15 cellular contexts compared by ENCODE assay signal in the genomic region with DNA sequence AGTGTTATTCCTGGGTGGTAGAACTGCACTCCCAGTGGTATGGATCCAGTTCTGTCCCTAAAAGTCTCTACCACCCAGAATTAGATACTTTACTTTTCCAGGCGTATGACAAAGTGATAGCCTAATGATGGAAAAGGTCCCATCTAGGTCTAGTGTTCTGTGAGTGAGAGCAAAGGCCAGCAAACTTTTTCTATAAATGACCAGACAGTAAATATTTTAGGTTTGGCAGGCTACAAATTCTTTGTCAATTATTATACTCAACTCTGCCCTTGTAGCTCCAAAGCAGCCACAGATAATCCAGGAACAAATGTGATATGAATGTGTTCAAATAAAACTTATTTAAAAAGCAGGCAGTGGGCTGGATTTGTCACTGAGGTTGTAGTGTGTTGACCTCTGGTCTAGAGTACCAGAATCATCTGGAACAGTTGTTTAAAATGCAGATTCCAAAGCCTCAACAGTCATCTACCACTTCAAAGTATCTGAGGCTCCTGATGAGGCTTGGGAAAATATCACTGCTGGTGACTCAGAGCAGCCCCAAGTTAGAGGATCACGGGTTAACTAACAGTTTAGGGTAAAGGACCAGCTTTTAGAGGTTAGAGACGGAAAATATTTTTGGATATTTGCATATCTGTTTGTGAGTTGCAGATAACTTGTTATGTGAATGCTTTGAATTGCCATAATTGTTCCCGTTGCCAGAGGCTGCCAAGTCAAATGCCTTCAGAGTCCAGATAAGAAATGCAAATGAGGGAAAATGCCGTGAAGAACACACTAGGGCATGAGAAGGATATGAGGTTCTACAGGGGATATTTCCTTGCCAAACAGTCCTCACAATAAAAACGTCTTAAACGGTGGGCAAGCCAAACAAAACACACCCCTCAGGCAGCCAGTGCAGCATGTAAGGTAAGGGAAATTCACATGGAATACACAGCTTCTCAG. TPM values are rescaled to one million over a fixed set of nuclear protein-coding genes. Genes with fewer than 3 reads are reported as not detected.
A peak's percentile ranks its signal among the peaks of the same experiment; 100 is the strongest.
DNase-seq lines count a peak whose midpoint lies in the region; ATAC-seq and TF ChIP-seq lines count a peak whose summit lies in the region.
"Had no signal": no experiment of that assay in that cellular context is flagged by ENCODE, and none has a peak within 500 bp of the region (broad histone marks: within the 10 kb centered on the region; RNA-seq: fewer than 3 reads in every experiment).

No MANE protein-coding gene starts in this region.

- H3K36me3 ChIP-seq in right lobe of liver: no peaks in the 10 kb centered on the region
- H3K36me3 ChIP-seq: uterus had no signal

- H3K36me3 Mint-ChIP-seq in immature natural killer cell: no peaks in the 10 kb centered on the region
- H3K36me3 Mint-ChIP-seq: activated CD4-positive, alpha-beta memory T cell treated with anti-CD3 and anti-CD28 coated beads for 36 hours had no signal

- no peak overlapping the region for H3K27ac Mint-ChIP-seq in immature natural killer cell
- H3K27ac Mint-ChIP-seq: activated CD4-positive, alpha-beta memory T cell treated with anti-CD3 and anti-CD28 coated beads for 36 hours; H9 had no signal

- ATAC-seq in right lobe of liver (peak; percentile 82 to 92 (median 84)), GM21390 (IDR thresholded peaks at IDR 0.05; ENCODE audit: unreplicated experiment) (no peak)

- no peaks in the 10 kb centered on the region for H3K27me3 ChIP-seq in right lobe of liver
- H3K27me3 ChIP-seq: uterus had no signal

- DNase-seq in A172 (ENCODE audit: low spot score): peak; percentile 68
- DNase-seq in LoVo (ENCODE audit: low spot score): peak; percentile 45
- peak; percentile 75 for DNase-seq in choroid plexus epithelial cell (ENCODE audit: low read depth)
- DNase-seq in right lobe of liver: no peak
- DNase-seq in epidermal melanocyte (ENCODE audit: insufficient read length, low spot score): no peak
- DNase-seq in immature natural killer cell: no peak
- DNase-seq in SK-N-DZ (ENCODE audit: low spot score): no peak
- DNase-seq: activated CD4-positive, alpha-beta memory T cell treated with anti-CD3 and anti-CD28 coated beads for 36 hours; anterior cingulate cortex; H9; NCI-H2227 treated with DMSO at 0.1 percent for 48 hours; SW 1271; uterus had no signal

- TF ChIP-seq CTCF in choroid plexus epithelial cell (conservative IDR thresholded peaks at IDR 0.05; ENCODE audit: low read depth, low read length) (no peak), right lobe of liver (IDR thresholded peaks at IDR 0.05) (no peak)

- no peaks in the 10 kb centered on the region for H3K4me1 Mint-ChIP-seq in immature natural killer cell

- no peaks in the 10 kb centered on the region for H3K9me3 Mint-ChIP-seq in immature natural killer cell
- H3K9me3 Mint-ChIP-seq: activated CD4-positive, alpha-beta memory T cell treated with anti-CD3 and anti-CD28 coated beads for 36 hours; H9 had no signal

- peaks cover 0 to 23% (median 0%) of the 10 kb centered on the region in 4 donors for H3K4me1 ChIP-seq in right lobe of liver
- H3K4me1 ChIP-seq: uterus had no signal

- H3K27ac ChIP-seq in right lobe of liver: peak overlapping the region in 2 of 3 donors; percentile 64 to 78
- H3K27ac ChIP-seq: uterus had no signal

- no peaks in the 10 kb centered on the region for H3K9me3 ChIP-seq in right lobe of liver
- H3K9me3 ChIP-seq: uterus had no signal

- H3K27me3 Mint-ChIP-seq in immature natural killer cell (ENCODE audit: low read depth in 3 of 3): peaks cover 0 to 19% (median 0%) of the 10 kb centered on the region in 3 donors

- no peak overlapping the region for H3K4me3 Mint-ChIP-seq in immature natural killer cell
- H3K4me3 Mint-ChIP-seq: activated CD4-positive, alpha-beta memory T cell treated with anti-CD3 and anti-CD28 coated beads for 36 hours; H9 had no signal

- TF ChIP-seq POLR2A in right lobe of liver (IDR thresholded peaks at IDR 0.05): no peak

- H3K4me3 ChIP-seq in choroid plexus epithelial cell (ENCODE audit: low read depth, low read length) (no peak overlapping the region), right lobe of liver (no peak overlapping the region)
- H3K4me3 ChIP-seq: uterus had no signal

- intact Hi-C loops in right lobe of liver (cut with DNase I): no loop called here

- WGBS in right lobe of liver (ENCODE audit: insufficient coverage, low coverage, low lambda C conversion rate, missing lambda C conversion rate): 15% methylated on average over 7 of the region's 7 CpGs

RNA-seq across cellular contexts. Expression of a gene that starts 19.4 kb away (rescaled TPM):
- not detected in 2 replicates for total RNA-seq in A172 (2014; rRNA removed; shearing (Covaris generic))
- total RNA-seq in right lobe of liver: 1 to 10 TPM in 1 of 6 experiments, under 1 TPM in 4, not detected in 1; 0.07 to 1.9 (median 0.22) TPM
- polyA plus RNA-seq in immature natural killer cell: not detected
- polyA plus RNA-seq in SK-N-DZ (2014; cell fraction: cytosol; rRNA removed): not detected in 2 replicates
- not detected in 2 replicates for polyA plus RNA-seq in SK-N-DZ (2014; cell fraction: nucleus; rRNA removed)
- total RNA-seq: activated CD4-positive, alpha-beta memory T cell treated with anti-CD3 and anti-CD28 coated beads for 36 hours; H9; pulmonary artery endothelial cell had no signal

RNA-seq across cellular contexts. Expression of a gene that starts 35.3 kb away (rescaled TPM):
- total RNA-seq in A172 (2014; rRNA removed; shearing (Covaris generic)): 32.5 and 37.1 TPM in 2 replicates
- total RNA-seq in right lobe of liver: 10 to 100 TPM in 5 of 6 experiments, 1 to 10 TPM in 1; 9.5 to 24.7 (median 12.4) TPM
- 10 to 100 TPM; 14.9 to 32.4 (median 27.1) TPM for polyA plus RNA-seq in immature natural killer cell
- 4.3 and 4.7 TPM in 2 replicates for polyA plus RNA-seq in SK-N-DZ (2014; cell fraction: cytosol; rRNA removed)
- polyA plus RNA-seq in SK-N-DZ (2014; cell fraction: nucleus; rRNA removed): 1.0 and 5.2 TPM in 2 replicates

Comparison
In these comparisons a context has a peak if more than half of its experiments do, and no peak if none do; other contexts are left out.
1. DNase-seq: peak in A172 (single experiment), LoVo (single experiment) and choroid plexus epithelial cell (single experiment); none in right lobe of liver (0 of 3), epidermal melanocyte (single experiment), immature natural killer cell (0 of 3) and SK-N-DZ (single experiment).